Comparison of ENCODE assay signal across 8 cellular contexts in the genomic region with DNA sequence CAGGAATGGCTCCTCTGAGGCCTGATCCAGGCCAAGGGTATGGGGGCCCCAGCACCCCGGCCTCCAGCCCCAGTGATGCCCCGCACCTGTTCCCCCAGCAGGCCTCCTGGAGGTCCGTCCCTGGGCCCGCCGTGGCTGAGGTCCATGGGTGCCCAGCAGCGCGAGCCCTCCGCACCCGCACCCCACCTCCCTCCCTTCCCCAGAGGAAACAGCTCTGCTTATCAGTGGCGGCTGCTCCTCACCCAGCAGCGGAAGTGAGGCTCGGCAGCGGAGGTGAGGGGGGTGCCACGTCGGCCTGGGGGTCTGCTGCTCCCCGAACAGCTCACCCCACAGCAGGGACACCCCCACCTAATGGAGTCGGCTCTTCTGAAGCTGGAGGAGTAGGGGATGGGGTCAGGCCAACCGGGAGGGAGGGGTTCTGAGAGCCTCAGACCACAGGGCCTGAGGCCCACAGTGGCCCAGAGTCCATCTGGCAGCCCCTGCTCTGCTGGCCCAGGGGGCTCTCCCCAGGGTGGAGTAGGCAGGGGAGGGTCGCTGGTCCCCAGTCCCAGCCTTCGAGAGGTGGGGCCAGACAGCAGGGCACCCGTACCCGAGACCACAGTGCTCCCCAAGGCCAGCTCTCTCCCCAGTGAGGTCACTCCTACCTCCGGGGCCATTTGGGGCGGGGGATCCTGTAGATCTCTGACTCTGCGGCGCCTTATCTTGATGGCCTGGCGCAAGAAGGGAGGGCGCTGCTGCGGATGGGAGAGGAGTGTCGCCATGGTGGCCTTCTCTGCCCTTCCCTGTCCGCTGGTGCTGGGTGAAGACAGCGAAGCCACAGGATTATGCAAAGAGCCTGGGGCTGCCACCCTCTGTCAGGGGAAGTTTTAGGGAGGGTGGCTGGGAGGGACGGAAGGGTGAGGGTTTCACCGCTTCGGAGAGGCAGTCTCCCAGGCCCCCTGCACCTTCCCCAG. TPM values are rescaled to one million over a fixed set of nuclear protein-coding genes. Genes with fewer than 3 reads are reported as not detected.
DNase-seq lines count a peak whose midpoint lies in the region; ATAC-seq and TF ChIP-seq lines count a peak whose summit lies in the region.

UNC13D (minus strand) TSS at position 828 of the 953 bp plus-strand sequence; CDS start at position 761, 67 bp downstream.

- POLR2A ChIA-PET in PC-9 (lab: Charles Lee; ENCODE audit: unreplicated experiment): interaction anchor here (0.6 to 2.4 kb wide), 3 partner anchors 12 to 233 kb away, joined by 3 to 24 read pairs (median 4); partner anchors contain the start of gene WBP2

- no peaks in the 10 kb centered on the region for H3K27me3 ChIP-seq in PC-9 (ENCODE audit: insufficient read depth, low read depth)

- peak within 1 kb of the TSS; percentile 54 for H3K4me3 ChIP-seq in PC-9

- H3K79me2 ChIP-seq in PC-9 (ENCODE audit: low read depth): no peaks in the 10 kb centered on the region

- peaks cover 30% of the 10 kb centered on the region for H3F3A ChIP-seq in PC-9 (ENCODE audit: insufficient read depth, low read depth)

- CTCF ChIA-PET in PC-9 (lab: Charles Lee): interaction anchor here (0.6 to 1.0 kb wide), 5 partner anchors 32 to 213 kb away, joined by 3 to 7 read pairs (median 3); no protein-coding TSS in a partner anchor

- TF ChIP-seq CTCF in PC-9 (conservative IDR thresholded peaks at IDR 0.05): no peak

- no peaks in the 10 kb centered on the region for H3K9me2 ChIP-seq in PC-9 (ENCODE audit: insufficient read depth)

- peak within 1 kb of the TSS; percentile 96 for H3K27ac ChIP-seq in PC-9

- H4K20me1 ChIP-seq in PC-9 (ENCODE audit: insufficient read depth): no peaks in the 10 kb centered on the region

- peaks cover 51% of the 10 kb centered on the region for H3K4me1 ChIP-seq in PC-9 (replicated peaks; ENCODE audit: insufficient read depth)

- intact Hi-C loops in PC-9 (cut with micrococcal nuclease; ENCODE audit: unreplicated experiment): loop anchor here (1.0 to 2.0 kb wide), 2 partner anchors 52 to 59 kb away; partner anchors contain the start of genes TRIM65 and UNK

- DNase-seq in PC-9: peak in 1 of 2 experiments; percentile 80
- DNase-seq in activated effector memory CD4-positive, alpha-beta T cell treated with anti-CD3 and anti-CD28 coated beads, Interleukin-2, amount 50 U/mL, for 16 hours: peak; percentile 86
- peak; percentile 6 for DNase-seq in iPS-NIHi11 (ENCODE audit: low spot score)
- peak in 2 of 3 donors; percentile 38 to 41 for DNase-seq in stimulated activated CD4-positive, alpha-beta T cell treated with anti-CD3 and anti-CD28 coated beads, TNF-alpha, amount 100 ng/mL, for 1 hour (ENCODE audit: low read depth in 3 of 3, low spot score in 1 of 3)
- DNase-seq in NCI-H748 treated with DMSO at 0.1 percent for 48 hours (lab: John Stamatoyannopoulos, UW): no peak
- no peak for DNase-seq in NCI-H2081 (lab: John Stamatoyannopoulos, UW)

- no peaks in the 10 kb centered on the region for H3K9me3 ChIP-seq in PC-9 (ENCODE audit: insufficient read depth, low read depth)

- peaks cover 15% of the 10 kb centered on the region; the same call in 1 of the 2 replicates for H3K36me3 ChIP-seq in PC-9 (ENCODE audit: low read depth)

- ATAC-seq in GM18907 (IDR thresholded peaks at IDR 0.05; ENCODE audit: unreplicated experiment): peak; percentile 26
- ATAC-seq in GM18519 (IDR thresholded peaks at IDR 0.05; ENCODE audit: low FRiP score, unreplicated experiment): no peak

- TSS peak; percentile 29 for BruUV-seq in PC-9 (replicated peaks; lab: Mats Ljungman, UMichigan)

- peak within 1 kb of the TSS; percentile 40; the same call in 1 of the 2 replicates for H2AFZ ChIP-seq in PC-9

- peak within 1 kb of the TSS; percentile 79 for H3K4me2 ChIP-seq in PC-9

RNA-seq across cellular contexts. Expression of gene UNC13D, which starts in this region (rescaled TPM):
- total RNA-seq in PC-9 (2021): 94.4 and 108 TPM in 2 replicates

Comparison
In these comparisons a context has a peak if more than half of its experiments do, and no peak if none do; other contexts are left out.
1. DNase-seq: peak in activated effector memory CD4-positive, alpha-beta T cell treated with anti-CD3 and anti-CD28 coated beads, Interleukin-2, amount 50 U/mL, for 16 hours (single experiment), iPS-NIHi11 (single experiment) and stimulated activated CD4-positive, alpha-beta T cell treated with anti-CD3 and anti-CD28 coated beads, TNF-alpha, amount 100 ng/mL, for 1 hour (2 of 3); none in NCI-H748 treated with DMSO at 0.1 percent for 48 hours (single experiment) and NCI-H2081 (0 of 2).